8 cellular contexts compared by ENCODE assay signal in the genomic region with DNA sequence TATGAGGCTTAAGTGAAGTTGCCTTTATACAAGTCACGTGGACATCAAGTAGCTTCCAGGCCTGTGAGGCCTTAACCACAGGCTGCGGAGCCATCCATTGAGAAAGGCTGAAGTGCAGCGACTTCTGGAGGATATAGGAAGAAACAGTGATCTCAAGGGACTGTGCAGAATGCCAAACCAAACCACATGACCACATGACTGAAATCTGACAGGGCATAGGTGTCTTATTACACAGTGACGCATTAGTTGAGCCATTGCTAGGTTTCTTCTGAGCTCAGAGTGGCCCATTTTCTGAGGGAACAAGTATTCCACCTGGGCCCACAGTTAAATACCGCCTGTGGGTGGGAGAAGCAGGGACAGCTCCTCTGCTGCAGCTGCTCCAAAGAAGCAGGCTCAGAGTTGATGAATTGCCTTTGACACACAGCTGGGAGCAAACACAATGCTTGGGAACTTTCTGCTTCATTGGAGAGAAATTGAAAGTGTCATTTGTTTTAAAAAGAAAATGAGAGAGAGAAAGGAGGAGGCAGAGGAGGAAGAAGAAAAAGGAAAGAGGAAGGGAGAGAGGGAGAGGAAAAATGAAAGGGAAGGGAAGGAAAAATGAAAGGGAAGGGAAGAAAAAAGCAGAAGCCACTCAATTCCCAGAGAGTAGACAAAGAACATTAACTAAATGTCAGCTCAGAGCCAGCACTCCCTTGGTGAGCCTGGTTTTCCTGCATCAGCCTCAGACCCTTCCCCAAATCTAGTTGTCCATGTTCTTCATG.
DNase-seq lines count a peak whose midpoint lies in the region; ATAC-seq, FAIRE-seq and TF ChIP-seq lines count a peak whose summit lies in the region.

No MANE protein-coding gene starts in this region.

- H3K9me3 Mint-ChIP-seq in glutamatergic neuron (ENCODE audit: unreplicated experiment): no peaks in the 10 kb centered on the region

- no peak overlapping the region for H3K27ac ChIP-seq in GM12878 (ENCODE audit: control insufficient read depth, insufficient read depth)

- H3K79me2 ChIP-seq in GM12878 (ENCODE audit: control insufficient read depth, insufficient read depth, low read length): no peaks in the 10 kb centered on the region

- CTCF ChIA-PET in GM12878 (lab: Yijun Ruan, JAX): interaction anchor here (0.9 to 2.9 kb wide), 11 partner anchors 8 to 290 kb away, joined by 3 to 16 read pairs (median 3); partner anchors contain the start of gene APOBEC4

- no peak overlapping the region for H3K9ac ChIP-seq in GM12878 (ENCODE audit: control insufficient read depth, insufficient read depth, low read length)

- no TSS peak for BruUV-seq in GM12878 (replicated peaks; lab: Mats Ljungman, UMichigan)

- H2AFZ ChIP-seq in GM12878 (ENCODE audit: control insufficient read depth, low read depth, low read length): peak overlapping the region; percentile 21; the same call in 1 of the 2 replicates

- H3K27me3 ChIP-seq in GM12878 (replicated peaks in 1 of 2; ENCODE audit: control insufficient read depth in 2 of 2, insufficient read depth in 2 of 2, low read length in 1 of 2): no peaks in the 10 kb centered on the region; a peak in 1 of 4 replicates

- no peaks in the 10 kb centered on the region for H3K9me3 ChIP-seq in GM12878 (replicated peaks; ENCODE audit: control insufficient read depth, insufficient read depth, low read length)

- RAD21 ChIA-PET in GM12878 (lab: Charles Lee; ENCODE audit: unreplicated experiment): interaction anchor here (1.5 to 3.0 kb wide), 5 partner anchors 9 to 120 kb away, joined by 3 to 13 read pairs (median 5); no protein-coding TSS in a partner anchor

- TF ChIP-seq POLR2A in GM12878 (IDR thresholded peaks at IDR 0.05; ENCODE audit: low read depth, low read length): no peak

- DNase-seq in CD1c-positive myeloid dendritic cell (ENCODE audit: extremely low spot score) (peak; percentile 25), H4 (ENCODE audit: low spot score) (peak; percentile 100), NCI-H2107 (lab: John Stamatoyannopoulos, UW) (peak; percentile 97), GM12878 (ENCODE audit: low read depth, low spot score) (peak; percentile 34), non-pigmented ciliary epithelial cell (ENCODE audit: low read depth) (peak; percentile 97), glutamatergic neuron (no peak)
- DNase-seq in effector CD8-positive, alpha-beta T cell (lab: John Stamatoyannopoulos, UW): no peak
- no peak for DNase-seq in activated effector memory CD4-positive, alpha-beta T cell treated with Interleukin-2 at 50 U/mL for 16 hours

- ATAC-seq in GM12878: peak; percentile 98

- no peak overlapping the region for H3K27ac Mint-ChIP-seq in glutamatergic neuron (ENCODE audit: unreplicated experiment)

- H3K4me1 ChIP-seq in GM12878 (ENCODE audit: control insufficient read depth, insufficient read depth, low read length): 0 out of 2 replicates have a peak, but pooled peaks cover 3% of the 10 kb centered on the region

- no peak overlapping the region for H3K4me3 ChIP-seq in GM12878

- FAIRE-seq in GM12878 (lab: Jason Lieb, UNC): peak; percentile 84

- no peaks in the 10 kb centered on the region for H3K36me3 Mint-ChIP-seq in glutamatergic neuron (ENCODE audit: unreplicated experiment)

- TF ChIP-seq CTCF in GM12878 (IDR thresholded peaks at IDR 0.05 in 2 of 3, conservative IDR thresholded peaks at IDR 0.05 in 1 of 3; ENCODE audit: control insufficient read depth in 2 of 3, extremely low read depth in 1 of 3, insufficient read depth in 1 of 3, low read depth in 3 of 3, low read length in 3 of 3) (no peak), glutamatergic neuron (IDR thresholded peaks at IDR 0.05; ENCODE audit: partially characterized antibody, unreplicated experiment) (no peak)

- H3K27me3 Mint-ChIP-seq in glutamatergic neuron (ENCODE audit: unreplicated experiment): peaks cover 2% of the 10 kb centered on the region

- in situ Hi-C loops in GM12878 (cut with MboI): no loop called here

- no peak for TF ChIP-seq RAD21 in GM12878 (IDR thresholded peaks at IDR 0.05; ENCODE audit: insufficient read depth, low read depth, low read length)

- POLR2A ChIA-PET in GM12878 (lab: Charles Lee): interaction anchor here (0.5 to 1.6 kb wide), 2 partner anchors 13 to 39 kb away, joined by 3 to 6 read pairs; no protein-coding TSS in a partner anchor

- TF ChIP-seq EP300 in GM12878 (IDR thresholded peaks at IDR 0.05; ENCODE audit: borderline replicate concordance in 1 of 2, control insufficient read depth in 1 of 2, low read depth in 2 of 2, low read length in 2 of 2): no peak

- H3K4me2 ChIP-seq in GM12878 (ENCODE audit: control insufficient read depth, insufficient read depth): 0 out of 2 replicates have a peak overlapping the region, but pooled peaks have one; percentile 20

- H3K4me1 Mint-ChIP-seq in glutamatergic neuron (ENCODE audit: low read depth, unreplicated experiment): peaks cover 25% of the 10 kb centered on the region

- H3K4me3 Mint-ChIP-seq in glutamatergic neuron (ENCODE audit: unreplicated experiment): no peak overlapping the region

- SMC1A ChIA-PET in GM12878 (lab: Charles Lee; ENCODE audit: uncharacterized antibody, unreplicated experiment): interaction anchor here (0.6 to 4.1 kb wide), 17 partner anchors 10 to 302 kb away, joined by 3 to 27 read pairs (median 3); no protein-coding TSS in a partner anchor

- no peaks in the 10 kb centered on the region for H4K20me1 ChIP-seq in GM12878 (ENCODE audit: control insufficient read depth, insufficient read depth)

- 14% methylated on average over 5 of the region's 5 CpGs for WGBS in GM12878 (ENCODE audit: insufficient coverage, insufficient replicate concordance, low lambda C conversion rate, missing lambda C conversion rate)

- intact Hi-C loops in GM12878 (cut with micrococcal nuclease; ENCODE audit: unreplicated experiment): no loop called here

- no peaks in the 10 kb centered on the region for H3K36me3 ChIP-seq in GM12878 (ENCODE audit: control insufficient read depth in 2 of 2, insufficient read depth in 2 of 2, low read length in 1 of 2)

TF ChIP-seq in GM12878, 131 proteins besides CTCF, POLR2A, EP300 and RAD21 (continues in another document):
- TF ChIP-seq, protein P1, sequence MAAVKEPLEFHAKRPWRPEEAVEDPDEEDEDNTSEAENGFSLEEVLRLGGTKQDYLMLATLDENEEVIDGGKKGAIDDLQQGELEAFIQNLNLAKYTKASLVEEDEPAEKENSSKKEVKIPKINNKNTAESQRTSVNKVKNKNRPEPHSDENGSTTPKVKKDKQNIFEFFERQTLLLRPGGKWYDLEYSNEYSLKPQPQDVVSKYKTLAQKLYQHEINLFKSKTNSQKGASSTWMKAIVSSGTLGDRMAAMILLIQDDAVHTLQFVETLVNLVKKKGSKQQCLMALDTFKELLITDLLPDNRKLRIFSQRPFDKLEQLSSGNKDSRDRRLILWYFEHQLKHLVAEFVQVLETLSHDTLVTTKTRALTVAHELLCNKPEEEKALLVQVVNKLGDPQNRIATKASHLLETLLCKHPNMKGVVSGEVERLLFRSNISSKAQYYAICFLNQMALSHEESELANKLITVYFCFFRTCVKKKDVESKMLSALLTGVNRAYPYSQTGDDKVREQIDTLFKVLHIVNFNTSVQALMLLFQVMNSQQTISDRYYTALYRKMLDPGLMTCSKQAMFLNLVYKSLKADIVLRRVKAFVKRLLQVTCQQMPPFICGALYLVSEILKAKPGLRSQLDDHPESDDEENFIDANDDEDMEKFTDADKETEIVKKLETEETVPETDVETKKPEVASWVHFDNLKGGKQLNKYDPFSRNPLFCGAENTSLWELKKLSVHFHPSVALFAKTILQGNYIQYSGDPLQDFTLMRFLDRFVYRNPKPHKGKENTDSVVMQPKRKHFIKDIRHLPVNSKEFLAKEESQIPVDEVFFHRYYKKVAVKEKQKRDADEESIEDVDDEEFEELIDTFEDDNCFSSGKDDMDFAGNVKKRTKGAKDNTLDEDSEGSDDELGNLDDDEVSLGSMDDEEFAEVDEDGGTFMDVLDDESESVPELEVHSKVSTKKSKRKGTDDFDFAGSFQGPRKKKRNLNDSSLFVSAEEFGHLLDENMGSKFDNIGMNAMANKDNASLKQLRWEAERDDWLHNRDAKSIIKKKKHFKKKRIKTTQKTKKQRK (IDR thresholded peaks at IDR 0.05; ENCODE audit: low read depth, low read length): no peak
- no peak for TF ChIP-seq ETV6 (conservative IDR thresholded peaks at IDR 0.05 in 1 of 2, IDR thresholded peaks at IDR 0.05 in 1 of 2; ENCODE audit: borderline replicate concordance in 1 of 2, low read depth in 1 of 2)
- TF ChIP-seq, protein P2, sequence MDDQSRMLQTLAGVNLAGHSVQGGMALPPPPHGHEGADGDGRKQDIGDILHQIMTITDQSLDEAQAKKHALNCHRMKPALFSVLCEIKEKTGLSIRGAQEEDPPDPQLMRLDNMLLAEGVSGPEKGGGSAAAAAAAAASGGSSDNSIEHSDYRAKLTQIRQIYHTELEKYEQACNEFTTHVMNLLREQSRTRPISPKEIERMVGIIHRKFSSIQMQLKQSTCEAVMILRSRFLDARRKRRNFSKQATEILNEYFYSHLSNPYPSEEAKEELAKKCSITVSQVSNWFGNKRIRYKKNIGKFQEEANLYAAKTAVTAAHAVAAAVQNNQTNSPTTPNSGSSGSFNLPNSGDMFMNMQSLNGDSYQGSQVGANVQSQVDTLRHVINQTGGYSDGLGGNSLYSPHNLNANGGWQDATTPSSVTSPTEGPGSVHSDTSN (IDR thresholded peaks at IDR 0.05; ENCODE audit: insufficient replicate concordance, low read depth, low read length): no peak
- peak; percentile 51; the same call in 1 of the 2 replicates for TF ChIP-seq CBFB (IDR thresholded peaks at IDR 0.05; ENCODE audit: low read depth)
- no peak for TF ChIP-seq ASH2L (IDR thresholded peaks at IDR 0.05; ENCODE audit: borderline replicate concordance, low read depth)
- no peak for TF ChIP-seq ZBTB33 (IDR thresholded peaks at IDR 0.05)
- TF ChIP-seq CREB1 (IDR thresholded peaks at IDR 0.05; ENCODE audit: low read depth): 0 out of 2 replicates have a peak, but pooled peaks have one; percentile 22
- TF ChIP-seq RUNX3 (IDR thresholded peaks at IDR 0.05; ENCODE audit: low read length): peak; percentile 69; the same call in 1 of the 2 replicates
- TF ChIP-seq TARDBP (IDR thresholded peaks at IDR 0.05; ENCODE audit: borderline replicate concordance): no peak

Comparison
In these comparisons a context has a peak if more than half of its experiments do, and no peak if none do; other contexts are left out.
1. DNase-seq: peak in CD1c-positive myeloid dendritic cell (single experiment), H4 (single experiment), NCI-H2107 (single experiment), GM12878 (single experiment) and non-pigmented ciliary epithelial cell (single experiment); none in effector CD8-positive, alpha-beta T cell (single experiment), activated effector memory CD4-positive, alpha-beta T cell treated with Interleukin-2 at 50 U/mL for 16 hours (single experiment) and glutamatergic neuron (single experiment).